8 cellular contexts compared by ENCODE assay signal in the genomic region with DNA sequence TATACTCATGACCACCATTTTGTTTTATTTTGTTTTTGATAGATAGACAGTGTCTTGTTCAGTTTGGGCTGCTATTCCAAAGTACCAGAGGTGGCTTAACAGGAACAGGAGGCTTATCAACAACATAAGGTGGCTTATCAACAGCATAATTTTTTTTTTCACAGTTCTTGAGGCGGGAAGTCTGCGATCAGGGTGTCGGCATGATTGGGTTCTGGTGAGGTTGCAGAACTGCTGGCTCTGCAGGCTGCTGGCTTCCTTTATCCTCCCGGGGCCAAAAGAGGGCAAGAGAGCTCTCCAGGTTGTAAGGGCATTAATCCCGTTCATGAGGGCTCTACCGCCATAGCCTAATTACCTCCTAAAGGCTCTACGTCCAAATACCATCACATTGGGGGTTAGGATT. TPM values are rescaled to one million over a fixed set of nuclear protein-coding genes. Genes with fewer than 3 reads are reported as not detected.
"Had no signal": no experiment of that assay in that cellular context is flagged by ENCODE, and none has a peak within 500 bp of the region (broad histone marks: within the 10 kb centered on the region; RNA-seq: fewer than 3 reads in every experiment).

No MANE protein-coding gene starts in this region.

- H3K9ac ChIP-seq: GM23248 had no signal

- H3K4me1 ChIP-seq: HAP-1 had no signal

- H3K9me3 ChIP-seq: HAP-1 had no signal

- H2AFZ ChIP-seq: GM23248 had no signal

- H3K4me3 ChIP-seq: GM23248, HAP-1, K562 had no signal

- H3K36me3 ChIP-seq: HAP-1 had no signal

- DNase-seq: GM23248, GOT3, H7, HFFc6, IMR-90 had no signal

- H3K27ac ChIP-seq: GM23248, HL-60 had no signal

- FAIRE-seq: K562 had no signal

RNA-seq across cellular contexts. Expression of gene HSD17B2, which starts 11.8 kb away (rescaled TPM):
- polyA plus RNA-seq: GM23248, K562 had no signal

RNA-seq across cellular contexts. Expression of gene SDR42E1, which starts 11.9 kb away (rescaled TPM):
- polyA plus RNA-seq: GM23248 had no signal
